In the genomic region with DNA sequence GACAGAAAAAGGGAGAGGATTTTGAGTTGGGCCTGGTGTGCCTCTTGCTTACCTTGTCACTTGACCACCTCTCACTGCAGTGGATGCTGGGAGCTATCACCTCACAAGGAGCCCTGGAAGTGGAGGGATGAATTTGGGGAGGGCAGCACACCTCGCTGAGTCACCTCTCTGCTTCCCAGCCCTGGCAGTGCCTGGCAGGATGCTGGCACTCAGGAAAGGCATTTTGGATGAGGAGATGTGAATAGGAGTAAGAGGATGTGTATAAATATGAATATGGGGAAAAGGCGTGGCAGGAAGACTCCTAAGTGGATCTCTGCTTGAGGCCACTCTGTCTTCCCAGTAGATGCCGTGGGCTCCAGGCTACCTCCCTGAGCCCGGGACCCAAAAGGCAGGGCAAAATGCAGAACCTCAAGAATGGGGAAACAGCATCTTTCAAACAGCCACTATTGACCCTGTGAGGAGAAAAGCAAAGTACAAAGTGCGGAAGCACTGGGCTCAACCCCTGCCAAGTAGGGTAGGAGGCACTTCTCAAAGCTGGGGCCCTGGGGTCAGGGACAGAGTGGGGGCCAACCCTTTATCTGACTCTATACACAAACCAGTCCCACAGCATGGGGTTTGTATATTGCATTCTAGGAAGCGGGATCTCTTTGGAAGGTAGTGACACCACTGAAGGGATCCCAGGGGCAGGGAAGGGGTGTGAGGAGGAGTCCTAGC, we compare ENCODE assay signal across 19 cellular contexts.
"Had no signal": no experiment of that assay in that cellular context is flagged by ENCODE, and none has a peak within 500 bp of the region (broad histone marks: within the 10 kb centered on the region; RNA-seq: fewer than 3 reads in every experiment).

No MANE protein-coding gene starts in this region.

- ATAC-seq: natural killer cell treated with Interleukin-12 subunit alpha and Interleukin-12 subunit beta and Interleukin-15 and Interleukin-18, amount 100 ng/mL, for 72 hours; stimulated activated memory B cell treated with anti-CD40 and anti-IgM and Interleukin-4, amounts not matched to agents 10 μg/mL and 1 μg/mL and 100 μg/mL, for 72 hours; upper lobe of right lung had no signal

- H2AFZ ChIP-seq: neural progenitor cell had no signal

- H3K9me3 ChIP-seq: ovary, right atrium auricular region, spleen, testis, tibial nerve, upper lobe of right lung, vagina had no signal

- H3K36me3 ChIP-seq: neural progenitor cell, ovary, right atrium auricular region, spleen, tibial nerve, upper lobe of right lung, vagina had no signal

- H3K4me1 ChIP-seq: upper lobe of right lung had no signal

- H3K27me3 ChIP-seq: ovary, right atrium auricular region, testis, upper lobe of right lung, vagina had no signal

- FAIRE-seq: keratinocyte had no signal

- H3K27ac ChIP-seq: dorsolateral prefrontal cortex, neural progenitor cell, ovary, right atrium auricular region, spleen, testis, tibial nerve, upper lobe of right lung, vagina had no signal

- H3K4me2 ChIP-seq: neural progenitor cell had no signal

- DNase-seq: cortex of kidney; dorsolateral prefrontal cortex; effector CD8-positive, alpha-beta T cell; foreskin melanocyte; nucleus accumbens; ovary; spleen; stimulated activated CD4-positive, alpha-beta T cell treated with anti-CD3 and anti-CD28 coated beads, Interleukin-15, amount 100 ng/mL, for 24 hours; stimulated activated CD4-positive, alpha-beta T cell treated with anti-CD3 and anti-CD28 coated beads, Interleukin-1b, Interleukin-23, amount 100 ng/mL, for 48 hours; stimulated activated CD4-positive, alpha-beta T cell treated with anti-CD3 and anti-CD28 coated beads, Interleukin-4, amount 100 ng/mL, for 24 hours; testis; upper lobe of right lung had no signal

- H3K4me3 ChIP-seq: dorsolateral prefrontal cortex, neural progenitor cell, ovary, right atrium auricular region, spleen, testis, tibial nerve, upper lobe of right lung, vagina had no signal

- H3K9ac ChIP-seq: neural progenitor cell had no signal
